ENCODE assay signal across 8 cellular contexts in the genomic region with DNA sequence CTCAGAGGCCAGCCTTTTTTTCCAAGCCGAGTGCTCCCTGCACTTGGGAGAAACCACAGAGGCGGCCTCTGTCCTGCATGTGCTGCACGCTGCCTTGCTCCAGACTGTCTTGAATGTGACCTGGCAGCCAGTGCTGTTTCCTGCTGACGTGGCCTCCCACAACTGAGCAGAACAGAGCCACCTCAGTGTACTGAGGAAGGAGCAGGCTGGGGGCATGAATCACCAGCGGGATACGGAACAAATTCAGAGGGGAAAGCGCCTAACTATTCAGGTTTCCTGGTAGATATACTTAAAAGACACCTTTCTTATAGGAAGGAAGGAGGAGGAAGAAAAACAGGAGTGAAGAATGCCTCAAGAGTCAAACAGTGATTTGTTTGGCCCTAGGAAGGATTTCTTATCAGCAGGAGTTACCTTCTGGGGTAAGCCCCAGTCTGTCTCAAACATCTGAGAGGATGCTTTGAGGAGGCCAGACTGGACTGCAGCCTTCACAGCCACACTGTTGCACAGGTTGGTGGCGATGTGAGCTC.
DNase-seq lines count a peak whose midpoint lies in the region; ATAC-seq, FAIRE-seq and TF ChIP-seq lines count a peak whose summit lies in the region.

No MANE protein-coding gene starts in this region.

- no peaks in the 10 kb centered on the region for H3K36me3 ChIP-seq in colonic mucosa

- no peaks in the 10 kb centered on the region for H3K9me3 ChIP-seq in colonic mucosa

- peaks cover 9% of the 10 kb centered on the region for H3K4me1 ChIP-seq in colonic mucosa

- TF ChIP-seq CTCF in VCaP (conservative IDR thresholded peaks at IDR 0.05) (no peak), colonic mucosa (IDR thresholded peaks at IDR 0.05) (no peak), lower leg skin (IDR thresholded peaks at IDR 0.05) (no peak)

- H3K27ac ChIP-seq in VCaP, result peak overlapping the region; percentile 42; the same call in 1 of the 2 replicates
- H3K27ac ChIP-seq in colonic mucosa, result peak overlapping the region; percentile 73

- intact Hi-C loops in colonic mucosa (cut with DNase I), result no loop called here
- intact Hi-C loops in lower leg skin (cut with DNase I; ENCODE audit: low total_unique reads), result no loop called here

- whole genome bisulfite sequencing in lower leg skin, 2 donors, result 12 to 15% methylated on average over 8 of the region's 8 CpGs

- H3K4me3 ChIP-seq in colonic mucosa (no peak overlapping the region), lower leg skin (ENCODE audit: low read depth, poor library complexity, severe bottlenecking) (no peak overlapping the region)

- no peaks in the 10 kb centered on the region for H3K27me3 ChIP-seq in colonic mucosa

- FAIRE-seq in GM12891 (lab: Jason Lieb, UNC), result peak; percentile 47

- DNase-seq in GM12891 (ENCODE audit: insufficient read length, low spot score) (no peak), colonic mucosa (peak; percentile 86), lower leg skin (ENCODE audit: low spot score in 2 of 2) (peak; percentile 92 to 97), HuH-7 (ENCODE audit: low spot score) (no peak)
- peak; percentile 22 for DNase-seq in stimulated activated CD4-positive, alpha-beta T cell treated with anti-CD3 and anti-CD28 coated beads, Interleukin-2, amount 100 ng/mL, for 4 hours (ENCODE audit: low read depth)

- peak overlapping the region; percentile 4 to 36 for H3K9ac ChIP-seq in colonic mucosa (ENCODE audit: low read depth in 2 of 2, low read length in 2 of 2)

- TF ChIP-seq POLR2A in GM12891 (IDR thresholded peaks at IDR 0.05; ENCODE audit: low read depth, low read length), result no peak
- TF ChIP-seq POLR2A in lower leg skin (IDR thresholded peaks at IDR 0.05), result no peak

- ATAC-seq in HG03442 (IDR thresholded peaks at IDR 0.05; ENCODE audit: unreplicated experiment) (peak; percentile 44), HG02840 (IDR thresholded peaks at IDR 0.05; ENCODE audit: low FRiP score, unreplicated experiment) (no peak)

TF ChIP-seq in GM12891, 5 proteins besides CTCF, POLR2A, EP300 and RAD21:
- no peak for TF ChIP-seq TAF1 (IDR thresholded peaks at IDR 0.05; ENCODE audit: low read depth, low read length)
- no peak for TF ChIP-seq PAX5 (IDR thresholded peaks at IDR 0.05; ENCODE audit: insufficient read depth, low read length, severe bottlenecking)
- no peak for TF ChIP-seq POLR2AphosphoS5 (IDR thresholded peaks at IDR 0.05; ENCODE audit: low read depth, low read length)
- no peak for TF ChIP-seq SPI1 (IDR thresholded peaks at IDR 0.05; ENCODE audit: low read depth, low read length)
- no peak for TF ChIP-seq POU2F2 (IDR thresholded peaks at IDR 0.05; ENCODE audit: low read depth, low read length)

Comparison
In these comparisons a context has a peak if more than half of its experiments do, and no peak if none do; other contexts are left out.
1. DNase-seq: peak in colonic mucosa (single experiment), lower leg skin (2 of 2) and stimulated activated CD4-positive, alpha-beta T cell treated with anti-CD3 and anti-CD28 coated beads, Interleukin-2, amount 100 ng/mL, for 4 hours (single experiment); none in GM12891 (single experiment) and HuH-7 (single experiment).